Comparison of ENCODE assay signal across 8 cellular contexts in genomic region chr14:75660238-75660629, GRCh38. TPM values are rescaled to one million over a fixed set of nuclear protein-coding genes. Genes with fewer than 3 reads are reported as not detected.
DNase-seq lines count a peak whose midpoint lies in the region; ATAC-seq, FAIRE-seq and TF ChIP-seq lines count a peak whose summit lies in the region.

No MANE protein-coding gene starts in this region.

- H3K9me2 ChIP-seq in neural cell (ENCODE audit: insufficient read depth, low read length), result no peaks in the 10 kb centered on the region

- H3F3A ChIP-seq in neural cell (ENCODE audit: insufficient read depth, low read length, poor library complexity, severe bottlenecking), result no peaks in the 10 kb centered on the region

- peak overlapping the region; percentile 87 to 98 (median 96) for H3K27ac Mint-ChIP-seq in CD4-positive, CD25-positive, alpha-beta regulatory T cell

- no peak overlapping the region for H3K4ac ChIP-seq in H1 (replicated peaks; ENCODE audit: insufficient read length, low read depth, low read length)

- no peak overlapping the region for H2BK120ac ChIP-seq in H1 (replicated peaks; ENCODE audit: low read depth, low read length)

- H3K79me1 ChIP-seq in H1 (ENCODE audit: low read depth, low read length), result peaks cover 8% of the 10 kb centered on the region; the same call in 1 of the 2 replicates

- 0 out of 2 replicates have a peak overlapping the region, but pooled peaks have one; percentile 4 for H4K8ac ChIP-seq in H1 (ENCODE audit: extremely low read depth, insufficient read depth, low read length)

- H3K9me3 ChIP-seq in CD4-positive, CD25-positive, alpha-beta regulatory T cell (ENCODE audit: control insufficient read depth in 2 of 2, low read length in 2 of 2), result no peaks in the 10 kb centered on the region
- H3K9me3 ChIP-seq in H1 (ENCODE audit: insufficient read depth in 2 of 2, low read depth in 1 of 2, low read length in 1 of 2) (no peaks in the 10 kb centered on the region), neural cell (ENCODE audit: low read length) (no peaks in the 10 kb centered on the region)

- peaks cover 0 to 33% (median 26%) of the 10 kb centered on the region in 4 donors for H3K4me1 Mint-ChIP-seq in CD4-positive, CD25-positive, alpha-beta regulatory T cell

- no peak for TF ChIP-seq CTCF in H1 (IDR thresholded peaks at IDR 0.05; ENCODE audit: control extremely low read depth in 1 of 3, insufficient read depth in 1 of 3, low read depth in 1 of 3, low read length in 3 of 3)
- TF ChIP-seq CTCF in neural cell (IDR thresholded peaks at IDR 0.05; ENCODE audit: poor library complexity, severe bottlenecking), result no peak

- FAIRE-seq in H1 (lab: Jason Lieb, UNC), result no peak

- peaks cover 20% of the 10 kb centered on the region for H3K4me1 ChIP-seq in CD4-positive, CD25-positive, alpha-beta regulatory T cell (ENCODE audit: control insufficient read depth, insufficient read depth, low read length, poor library complexity, severe bottlenecking)
- peaks cover 0 to 2% (median 0%) of the 10 kb centered on the region in 4 experiments; a peak in 2 of 7 replicates for H3K4me1 ChIP-seq in H1 (replicated peaks in 1 of 4; ENCODE audit: control insufficient read depth in 3 of 4, insufficient read depth in 4 of 4, low read length in 3 of 4)

- no peak for DNase-seq in CD4-positive, CD25-positive, alpha-beta regulatory T cell
- DNase-seq in NCI-H69 (lab: John Stamatoyannopoulos, UW), result peak; percentile 39
- DNase-seq in H1 (ENCODE audit: low read depth in 1 of 2, low spot score in 2 of 2), result no peak
- no peak for DNase-seq in ACHN

- CTCF ChIA-PET in H1 (lab: Charles Lee; ENCODE audit: partially characterized antibody), result interaction anchor here (1.2 to 13.7 kb wide), 4 partner anchors 43 to 322 kb away, joined by 3 to 348 read pairs (median 7); partner anchors contain the start of genes FLVCR2 and TGFB3

- H3K79me2 ChIP-seq in H1 (ENCODE audit: control insufficient read depth in 1 of 2, insufficient read depth in 2 of 2, low read length in 2 of 2) (peaks cover 0 to 41% of the 10 kb centered on the region in 2 experiments; a peak in 3 of 4 replicates), neural cell (replicated peaks; ENCODE audit: insufficient read depth, low read length) (peaks cover 27% of the 10 kb centered on the region)

- peak overlapping the region; percentile 38; the same call in 1 of the 2 replicates for H3K18ac ChIP-seq in H1 (ENCODE audit: extremely low read depth, low read length)

- H3K9ac ChIP-seq in H1 (replicated peaks in 1 of 4; ENCODE audit: extremely low read depth in 1 of 4, low read depth in 3 of 4, low read length in 3 of 4) (peak overlapping the region; percentile 55 to 95 (median 74)), neural cell (ENCODE audit: low read length) (peak overlapping the region; percentile 76)

- peak overlapping the region; percentile 86 for H2BK5ac ChIP-seq in H1 (ENCODE audit: low read depth, low read length)

- H2BK20ac ChIP-seq in H1 (ENCODE audit: low read length), result no peak overlapping the region

- H2AK5ac ChIP-seq in H1 (ENCODE audit: low read depth, low read length), result no peak overlapping the region

- H3K27me3 Mint-ChIP-seq in CD4-positive, CD25-positive, alpha-beta regulatory T cell, result no peaks in the 10 kb centered on the region

- peak overlapping the region; percentile 84 to 98 (median 96) for H3K4me3 Mint-ChIP-seq in CD4-positive, CD25-positive, alpha-beta regulatory T cell

- TF ChIP-seq POLR2A in H1 (IDR thresholded peaks at IDR 0.05; ENCODE audit: control extremely low read depth in 1 of 2, low read depth in 2 of 2, low read length in 2 of 2), result no peak

- no peak for TF ChIP-seq RAD21 in H1 (IDR thresholded peaks at IDR 0.05 in 1 of 2, conservative IDR thresholded peaks at IDR 0.05 in 1 of 2; ENCODE audit: low read depth in 2 of 2, low read length in 2 of 2)
- no peak for TF ChIP-seq RAD21 in neural cell (conservative IDR thresholded peaks at IDR 0.05)

- POLR2A ChIA-PET in H1 (lab: Charles Lee; ENCODE audit: partially characterized antibody), result interaction anchor here (0.8 to 2.6 kb wide), 10 partner anchors 9 to 85 kb away, joined by 3 to 22 read pairs (median 5); partner anchors contain the start of gene FLVCR2

- peaks cover 22% of the 10 kb centered on the region for H3K36me3 ChIP-seq in CD4-positive, CD25-positive, alpha-beta regulatory T cell (ENCODE audit: control insufficient read depth, insufficient read depth, low read length)
- H3K36me3 ChIP-seq in H1 (ENCODE audit: control insufficient read depth in 2 of 4, insufficient read depth in 4 of 4, low read length in 3 of 4) (peaks cover 4 to 29% (median 13%) of the 10 kb centered on the region in 4 experiments), neural cell (ENCODE audit: insufficient read depth, low read length) (no peaks in the 10 kb centered on the region)

- H2AFZ ChIP-seq in H1 (ENCODE audit: low read length) (peak overlapping the region; percentile 65; the same call in 1 of the 2 replicates), neural cell (ENCODE audit: low read depth, low read length) (peak overlapping the region; percentile 91)

- H3K36me3 Mint-ChIP-seq in CD4-positive, CD25-positive, alpha-beta regulatory T cell, result peaks cover 3% of the 10 kb centered on the region

- peak overlapping the region; percentile 62 to 93 for H3K4me2 ChIP-seq in H1 (ENCODE audit: insufficient read depth in 1 of 2, low read depth in 2 of 2, low read length in 2 of 2)
- no peak overlapping the region for H3K4me2 ChIP-seq in neural cell (ENCODE audit: low read length)

- H3K4me3 ChIP-seq in CD4-positive, CD25-positive, alpha-beta regulatory T cell (ENCODE audit: low read depth, low read length), result peak overlapping the region; percentile 97
- H3K4me3 ChIP-seq in H1 (ENCODE audit: extremely low read depth in 1 of 4, insufficient read depth in 2 of 4, low read depth in 3 of 4, low read length in 4 of 4), result peak overlapping the region; percentile 67 to 88 (median 83)
- peak overlapping the region; percentile 85 for H3K4me3 ChIP-seq in neural cell (ENCODE audit: low read length)

- no peaks in the 10 kb centered on the region for H3K27me3 ChIP-seq in CD4-positive, CD25-positive, alpha-beta regulatory T cell (ENCODE audit: control insufficient read depth, insufficient read depth, low read length)
- H3K27me3 ChIP-seq in H1 (replicated peaks in 1 of 4; ENCODE audit: control insufficient read depth in 3 of 4, extremely low read depth in 1 of 4, insufficient read depth in 3 of 4, low read length in 3 of 4) (no peaks in the 10 kb centered on the region), neural cell (ENCODE audit: insufficient read depth, low read depth, low read length) (no peaks in the 10 kb centered on the region)

- H3K23me2 ChIP-seq in H1 (ENCODE audit: low read depth, low read length), result 0 out of 2 replicates have a peak, but pooled peaks cover 6% of the 10 kb centered on the region

- peak overlapping the region; percentile 94 for H3K27ac ChIP-seq in CD4-positive, CD25-positive, alpha-beta regulatory T cell (ENCODE audit: insufficient read depth, low read length, poor library complexity, severe bottlenecking)
- peak overlapping the region; percentile 67 for H3K27ac ChIP-seq in H1 (ENCODE audit: low read depth, low read length)
- H3K27ac ChIP-seq in neural cell (ENCODE audit: low read length), result peak overlapping the region; percentile 84

- ATAC-seq in CD4-positive, CD25-positive, alpha-beta regulatory T cell (ENCODE audit: low read depth in 2 of 2), result no peak
- ATAC-seq in GM18498 (IDR thresholded peaks at IDR 0.05; ENCODE audit: unreplicated experiment) (no peak), GM21526 (IDR thresholded peaks at IDR 0.05; ENCODE audit: low FRiP score, unreplicated experiment) (no peak), HG02840 (IDR thresholded peaks at IDR 0.05; ENCODE audit: low FRiP score, unreplicated experiment) (no peak)

- peak overlapping the region; percentile 44; the same call in 1 of the 2 replicates for H2BK12ac ChIP-seq in H1 (ENCODE audit: low read depth, low read length)

- H3K56ac ChIP-seq in H1 (replicated peaks; ENCODE audit: insufficient read length, low read depth, low read length), result no peak overlapping the region

- no peak for TF ChIP-seq EP300 in H1 (IDR thresholded peaks at IDR 0.05; ENCODE audit: borderline replicate concordance in 1 of 2, low read depth in 2 of 2, low read length in 2 of 2)
- no peak for TF ChIP-seq EP300 in neural cell (conservative IDR thresholded peaks at IDR 0.05; ENCODE audit: poor library complexity, severe bottlenecking)

- in situ Hi-C loops in ACHN (cut with HindIII; ENCODE audit: low pct_ligation_motif_present, low pct_unique_long_range_greater_than_20kb, low sequenced_read_pairs), result no loop called here

- no peak overlapping the region for H4K91ac ChIP-seq in H1 (replicated peaks; ENCODE audit: insufficient read length, low read length)

- no peak overlapping the region for H4K5ac ChIP-seq in H1 (ENCODE audit: insufficient read length, low read depth, low read length)

- H4K20me1 ChIP-seq in H1 (replicated peaks in 1 of 2; ENCODE audit: control insufficient read depth in 1 of 2, insufficient read depth in 2 of 2, low read length in 2 of 2) (peaks cover 0 to 2% of the 10 kb centered on the region in 2 experiments), neural cell (ENCODE audit: insufficient read depth) (no peaks in the 10 kb centered on the region)

- no peak overlapping the region for H3K14ac ChIP-seq in H1 (ENCODE audit: insufficient read length)

- WGBS in H1 (ENCODE audit: extremely low coverage in 1 of 2, insufficient coverage in 1 of 2, insufficient read length in 1 of 2, insufficient replicate concordance in 2 of 2, low coverage in 1 of 2, low lambda C conversion rate in 2 of 2, missing lambda C conversion rate in 1 of 2), 2 experiments, result 20% methylated on average over 4 of the region's 4 CpGs; no CpG with 5 or more reads in 1 of the 2 experiments

- H3K23ac ChIP-seq in H1 (ENCODE audit: insufficient read length), result no peak overlapping the region

- no peak overlapping the region for H2BK15ac ChIP-seq in H1 (ENCODE audit: low read length)

- no peaks in the 10 kb centered on the region for H3K9me3 Mint-ChIP-seq in CD4-positive, CD25-positive, alpha-beta regulatory T cell

RNA-seq across cellular contexts. Expression of gene ERG28, which starts 0.4 kb away (rescaled TPM):
- total RNA-seq in CD4-positive, CD25-positive, alpha-beta regulatory T cell, result 8.4 TPM
- polyA plus RNA-seq in CD4-positive, CD25-positive, alpha-beta regulatory T cell, result 10 to 100 TPM; 23.9 to 28.9 (median 25.6) TPM
- 30.5 and 32.6 TPM in 2 replicates for total RNA-seq in H1 (2021; fragmentation: NEBNext Ultra II Directional; extraction: Animal tissue kit (Norgen Biotek cat#: 25700))
- polyA plus RNA-seq in H1 (2011; rRNA removed) (45.3 and 56.7 TPM in 2 replicates), neural cell (23.4 and 25.3 TPM in 2 replicates)
- polyA plus RNA-seq in H1 (2011; cell fraction: cytosol; rRNA removed), result 42.6 TPM
- 21.8 TPM for polyA plus RNA-seq in H1 (2011; cell fraction: nucleus; rRNA removed)
- polyA plus RNA-seq in H1 (2012, experiment 1 of 2), result 31.8 to 37.4 TPM (median 35.1 TPM) in 4 replicates
- 56.3 TPM for polyA plus RNA-seq in H1 (2012, experiment 2 of 2)
- 81.1 TPM for polyA plus RNA-seq in H1 (2013, experiment 1 of 2)
- polyA plus RNA-seq in H1 (2013, experiment 2 of 2), result 112 TPM
- 21.5 and 23.6 TPM in 2 replicates for polyA minus RNA-seq in H1 (2011; rRNA and poly(A)+ RNA removed)
- polyA minus RNA-seq in H1 (2011; cell fraction: cytosol; rRNA and poly(A)+ RNA removed), result 9.3 TPM
- polyA minus RNA-seq in H1 (2011; cell fraction: nucleus; rRNA and poly(A)+ RNA removed), result 11.7 TPM
- 11.7 and 14.4 TPM in 2 replicates for polyA minus RNA-seq in neural cell

RNA-seq across cellular contexts. Expression of gene TTLL5, which starts 0.8 kb away (rescaled TPM):
- total RNA-seq in CD4-positive, CD25-positive, alpha-beta regulatory T cell, result 39.2 TPM
- 10 to 100 TPM in 1 of 4 donors, 1 to 10 TPM in 3; 4.9 to 11.0 (median 7.7) TPM for polyA plus RNA-seq in CD4-positive, CD25-positive, alpha-beta regulatory T cell
- total RNA-seq in H1 (2021; fragmentation: NEBNext Ultra II Directional; extraction: Animal tissue kit (Norgen Biotek cat#: 25700)), result 44.6 and 45.9 TPM in 2 replicates
- polyA plus RNA-seq in H1 (2011; rRNA removed) (14.8 and 16.1 TPM in 2 replicates), neural cell (8.2 and 12.5 TPM in 2 replicates)
- 15.9 TPM for polyA plus RNA-seq in H1 (2011; cell fraction: cytosol; rRNA removed)
- 22.9 TPM for polyA plus RNA-seq in H1 (2011; cell fraction: nucleus; rRNA removed)
- 22.8 to 31.8 TPM (median 23.2 TPM) in 4 replicates for polyA plus RNA-seq in H1 (2012, experiment 1 of 2)
- 2.7 TPM for polyA plus RNA-seq in H1 (2012, experiment 2 of 2)
- 24.5 TPM for polyA plus RNA-seq in H1 (2013, experiment 1 of 2)
- 25.2 TPM for polyA plus RNA-seq in H1 (2013, experiment 2 of 2)
- 52.0 and 82.4 TPM in 2 replicates for polyA minus RNA-seq in H1 (2011; rRNA and poly(A)+ RNA removed)
- 23.4 TPM for polyA minus RNA-seq in H1 (2011; cell fraction: cytosol; rRNA and poly(A)+ RNA removed)
- polyA minus RNA-seq in H1 (2011; cell fraction: nucleus; rRNA and poly(A)+ RNA removed), result 104 TPM
- polyA minus RNA-seq in neural cell, result 31.4 and 38.4 TPM in 2 replicates
